Comparison of ENCODE assay signal across 15 cellular contexts in genomic region chr4:40502220-40502619, GRCh38.
DNase-seq lines count a peak whose midpoint lies in the region; ATAC-seq and TF ChIP-seq lines count a peak whose summit lies in the region.
"Had no signal": no experiment of that assay in that cellular context is flagged by ENCODE, and none has a peak within 500 bp of the region (broad histone marks: within the 10 kb centered on the region; RNA-seq: fewer than 3 reads in every experiment).

No MANE protein-coding gene starts in this region.

- H3K9me3 ChIP-seq in HEK293 (ENCODE audit: control insufficient read depth, insufficient read depth, low read depth, low read length) (no peaks in the 10 kb centered on the region), parathyroid adenoma (ENCODE audit: control insufficient read depth, low read length) (no peaks in the 10 kb centered on the region), neuronal stem cell (replicated peaks in 1 of 2; ENCODE audit: control insufficient read depth in 2 of 2, insufficient read depth in 1 of 2, low read depth in 1 of 2, low read length in 2 of 2) (no peaks in the 10 kb centered on the region)
- H3K9me3 ChIP-seq: right atrium auricular region, tibial artery had no signal

- no peaks in the 10 kb centered on the region for H3K79me1 ChIP-seq in neuronal stem cell (ENCODE audit: low read depth, low read length)

- no peak overlapping the region for H4K91ac ChIP-seq in neuronal stem cell (ENCODE audit: low read depth, low read length, poor library complexity)

- H3K36me3 ChIP-seq in HEK293 (ENCODE audit: control insufficient read depth in 2 of 2, insufficient read depth in 1 of 2, low read length in 2 of 2) (no peaks in the 10 kb centered on the region), parathyroid adenoma (ENCODE audit: control insufficient read depth, insufficient read depth, low read length) (no peaks in the 10 kb centered on the region), neuronal stem cell (replicated peaks in 1 of 2; ENCODE audit: control insufficient read depth in 2 of 2, insufficient read depth in 2 of 2, low read length in 2 of 2) (no peaks in the 10 kb centered on the region)
- H3K36me3 ChIP-seq: right atrium auricular region, tibial artery had no signal

- H2BK120ac ChIP-seq in neuronal stem cell (ENCODE audit: low read depth, low read length), result no peak overlapping the region

- no peak overlapping the region for H3K4me3 Mint-ChIP-seq in T-helper 2 cell treated with Interferon-gamma antibody and Interleukin-4, amounts not matched to agents 5 μg/mL and 100 μg/mL, for 36 hours
- H3K4me3 Mint-ChIP-seq: activated CD8-positive, alpha-beta memory T cell treated with anti-CD3 and anti-CD28 coated beads, Interleukin-2, amount 10 ng/mL, durations not matched to agents 7 days and 5 days; natural killer cell treated with Interleukin-12 subunit alpha and Interleukin-12 subunit beta and Interleukin-15 and Interleukin-18, amount 100 ng/mL, for 72 hours had no signal

- H3K4me1 Mint-ChIP-seq in T-helper 2 cell treated with Interferon-gamma antibody and Interleukin-4, amounts not matched to agents 5 μg/mL and 100 μg/mL, for 36 hours (ENCODE audit: low read depth), result peaks cover 14% of the 10 kb centered on the region

- H3K23ac ChIP-seq in neuronal stem cell (ENCODE audit: low read depth, low read length, poor library complexity), result no peak overlapping the region

- H3K4me2 ChIP-seq in parathyroid adenoma (ENCODE audit: low read length) (no peak overlapping the region), neuronal stem cell (ENCODE audit: insufficient read depth, low read length, poor library complexity, severe bottlenecking) (no peak overlapping the region)

- no peak overlapping the region for H2BK5ac ChIP-seq in neuronal stem cell (ENCODE audit: low read length)

- H2BK15ac ChIP-seq in neuronal stem cell (ENCODE audit: low read length), result no peak overlapping the region

- H3K27ac ChIP-seq in HEK293 (ENCODE audit: extremely low read depth, low read depth, low read length) (no peak overlapping the region), parathyroid adenoma (peak overlapping the region; percentile 29), neuronal stem cell (replicated peaks; ENCODE audit: low read length) (no peak overlapping the region)
- H3K27ac ChIP-seq: foreskin keratinocyte, right atrium auricular region, tibial artery had no signal

- TF ChIP-seq CTCF in HEK293 (tag by site-specific recombination; IDR thresholded peaks at IDR 0.05) (no peak), parathyroid adenoma (IDR thresholded peaks at IDR 0.05) (no peak)

- H2BK12ac ChIP-seq in neuronal stem cell (ENCODE audit: low read length), result no peak overlapping the region

- DNase-seq in T-helper 2 cell treated with Interferon-gamma antibody and Interleukin-4, amounts not matched to agents 5 μg/mL and 100 μg/mL, for 36 hours (ENCODE audit: low spot score), result no peak
- DNase-seq in T-helper 2 cell (no peak), neuronal stem cell (ENCODE audit: low spot score) (no peak), NCI-H1436 treated with DMSO at 0.1 percent for 48 hours (lab: John Stamatoyannopoulos, UW) (no peak)
- no peak for DNase-seq in activated naive CD4-positive, alpha-beta T cell treated with anti-CD3 and anti-CD28 coated beads, Interleukin-2, amount 50 U/mL, for 72 hours (ENCODE audit: low spot score in 2 of 2)
- DNase-seq: activated CD8-positive, alpha-beta memory T cell treated with anti-CD3 and anti-CD28 coated beads, Interleukin-2, amount 10 ng/mL, durations not matched to agents 7 days and 5 days; foreskin keratinocyte; GDM1; NCI-H1694 treated with DMSO at 0.1 percent for 48 hours; tibial artery had no signal

- H3K27me3 ChIP-seq in parathyroid adenoma (ENCODE audit: control insufficient read depth, insufficient read depth, low read length) (no peaks in the 10 kb centered on the region), neuronal stem cell (ENCODE audit: control insufficient read depth in 3 of 3, insufficient read depth in 3 of 3, low read depth in 1 of 3, low read length in 3 of 3) (no peaks in the 10 kb centered on the region)
- H3K27me3 ChIP-seq: foreskin keratinocyte, right atrium auricular region, tibial artery had no signal

- peak overlapping the region; percentile 41 for H3K27ac Mint-ChIP-seq in T-helper 2 cell treated with Interferon-gamma antibody and Interleukin-4, amounts not matched to agents 5 μg/mL and 100 μg/mL, for 36 hours
- H3K27ac Mint-ChIP-seq in activated naive CD4-positive, alpha-beta T cell treated with anti-CD3 and anti-CD28 coated beads, Interleukin-2, amount 50 U/mL, for 72 hours, result peak overlapping the region; percentile 44 to 49
- H3K27ac Mint-ChIP-seq: natural killer cell treated with Interleukin-12 subunit alpha and Interleukin-12 subunit beta and Interleukin-15 and Interleukin-18, amount 100 ng/mL, for 72 hours had no signal

- ATAC-seq in activated naive CD4-positive, alpha-beta T cell treated with anti-CD3 and anti-CD28 coated beads, Interleukin-2, amount 50 U/mL, for 72 hours, result no peak
- ATAC-seq in GM19455 (IDR thresholded peaks at IDR 0.05; ENCODE audit: unreplicated experiment), result no peak
- ATAC-seq: foreskin keratinocyte; natural killer cell treated with Interleukin-12 subunit alpha and Interleukin-12 subunit beta and Interleukin-15 and Interleukin-18, amount 100 ng/mL, for 72 hours had no signal

- no peaks in the 10 kb centered on the region for H3K9me3 Mint-ChIP-seq in T-helper 2 cell treated with Interferon-gamma antibody and Interleukin-4, amounts not matched to agents 5 μg/mL and 100 μg/mL, for 36 hours
- peaks cover 0 to 4% of the 10 kb centered on the region in 2 donors for H3K9me3 Mint-ChIP-seq in activated naive CD4-positive, alpha-beta T cell treated with anti-CD3 and anti-CD28 coated beads, Interleukin-2, amount 50 U/mL, for 72 hours
- H3K9me3 Mint-ChIP-seq: natural killer cell treated with Interleukin-12 subunit alpha and Interleukin-12 subunit beta and Interleukin-15 and Interleukin-18, amount 100 ng/mL, for 72 hours had no signal

- no peak overlapping the region for H4K8ac ChIP-seq in neuronal stem cell (ENCODE audit: low read depth, low read length)

- peaks cover 5% of the 10 kb centered on the region for H3K36me3 Mint-ChIP-seq in T-helper 2 cell treated with Interferon-gamma antibody and Interleukin-4, amounts not matched to agents 5 μg/mL and 100 μg/mL, for 36 hours (ENCODE audit: low read depth)
- H3K36me3 Mint-ChIP-seq in activated naive CD4-positive, alpha-beta T cell treated with anti-CD3 and anti-CD28 coated beads, Interleukin-2, amount 50 U/mL, for 72 hours, result no peaks in the 10 kb centered on the region
- H3K36me3 Mint-ChIP-seq: activated CD8-positive, alpha-beta memory T cell treated with anti-CD3 and anti-CD28 coated beads, Interleukin-2, amount 10 ng/mL, durations not matched to agents 7 days and 5 days; natural killer cell treated with Interleukin-12 subunit alpha and Interleukin-12 subunit beta and Interleukin-15 and Interleukin-18, amount 100 ng/mL, for 72 hours had no signal

- H2AK5ac ChIP-seq in neuronal stem cell (ENCODE audit: low read depth, low read length), result no peak overlapping the region

- H3K27me3 Mint-ChIP-seq in T-helper 2 cell treated with Interferon-gamma antibody and Interleukin-4, amounts not matched to agents 5 μg/mL and 100 μg/mL, for 36 hours (ENCODE audit: low read depth), result no peaks in the 10 kb centered on the region
- H3K27me3 Mint-ChIP-seq: activated CD8-positive, alpha-beta memory T cell treated with anti-CD3 and anti-CD28 coated beads, Interleukin-2, amount 10 ng/mL, durations not matched to agents 7 days and 5 days had no signal

- no peaks in the 10 kb centered on the region for H3K4me1 ChIP-seq in HEK293 (ENCODE audit: control insufficient read depth, insufficient read depth, low read length)
- peaks cover 4% of the 10 kb centered on the region for H3K4me1 ChIP-seq in parathyroid adenoma
- H3K4me1 ChIP-seq in neuronal stem cell (ENCODE audit: control insufficient read depth in 2 of 2, insufficient read depth in 1 of 2, low read depth in 1 of 2, low read length in 2 of 2), result peaks cover 0 to 2% of the 10 kb centered on the region in 2 donors
- H3K4me1 ChIP-seq: right atrium auricular region, tibial artery had no signal

- no peak overlapping the region for H3K4me3 ChIP-seq in HEK293 (ENCODE audit: low read depth, low read length)
- H3K4me3 ChIP-seq in parathyroid adenoma (ENCODE audit: low read depth, low read length), result no peak overlapping the region
- H3K4me3 ChIP-seq in neuronal stem cell (ENCODE audit: low read length in 2 of 2), result no peak overlapping the region
- H3K4me3 ChIP-seq: right atrium auricular region, tibial artery had no signal

- POLR2A ChIA-PET in HEK293 (lab: Yijun Ruan, JAX), result no interaction called here

- CTCF ChIA-PET in HEK293 (lab: Yijun Ruan, JAX), result no interaction called here

- no CpG with 5 or more reads among the region's 4 CpGs for WGBS in neuronal stem cell (ENCODE audit: extremely low coverage in 2 of 2, insufficient read length in 2 of 2, insufficient replicate concordance in 1 of 2), 2 donors

- no peak overlapping the region for H3K18ac ChIP-seq in neuronal stem cell (ENCODE audit: low read length)

- no peak overlapping the region for H3K4ac ChIP-seq in neuronal stem cell (ENCODE audit: low read length)

- H3K9ac ChIP-seq in parathyroid adenoma (no peak overlapping the region), neuronal stem cell (ENCODE audit: low read depth, low read length, poor library complexity) (no peak overlapping the region)

- H3K79me2 ChIP-seq in parathyroid adenoma, result peaks cover 6% of the 10 kb centered on the region

- no peak overlapping the region for H2AFZ ChIP-seq in parathyroid adenoma
- no peak overlapping the region for H2AFZ ChIP-seq in neuronal stem cell (ENCODE audit: low read length)

- H3K14ac ChIP-seq in neuronal stem cell (ENCODE audit: low read length), result no peak overlapping the region

TF ChIP-seq in HEK293, 187 proteins besides CTCF, POLR2A, EP300 and RAD21 (continues in another document):
- TF ChIP-seq YY2 (tag by site-specific recombination; IDR thresholded peaks at IDR 0.05), result no peak
